Comparison of ENCODE assay signal across 11 cellular contexts in the genomic region with DNA sequence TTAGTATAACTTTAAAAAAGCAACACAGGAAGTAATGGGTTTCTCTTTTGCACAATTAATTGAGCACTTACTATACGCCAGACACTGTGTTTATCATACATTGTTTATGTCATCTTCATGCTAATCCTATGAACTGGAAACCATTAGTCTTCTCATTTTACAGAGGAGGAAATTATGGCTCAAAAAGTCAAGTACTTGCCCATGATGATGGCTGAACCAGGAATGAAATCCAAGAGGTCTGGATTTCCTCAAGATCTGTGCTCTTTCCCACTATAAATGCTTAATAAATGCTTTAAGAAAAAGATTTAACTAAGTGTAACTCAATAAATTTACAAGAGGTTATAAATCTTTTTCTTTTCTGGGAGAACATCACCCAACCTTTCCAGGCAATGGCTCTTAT.
"Had no signal": no experiment of that assay in that cellular context is flagged by ENCODE, and none has a peak within 500 bp of the region (broad histone marks: within the 10 kb centered on the region; RNA-seq: fewer than 3 reads in every experiment).

No MANE protein-coding gene starts in this region.

- H3K36me3 ChIP-seq: HAP-1 had no signal

- H3K27ac ChIP-seq: GM23248 had no signal

- H3K9me3 ChIP-seq: HAP-1 had no signal

- DNase-seq: GM23248, GOT3, H7, H9, HCEC 1CT, HFFc6 had no signal

- ATAC-seq: GM23338, HCT116 had no signal

- H3K4me2 ChIP-seq: GM23338 had no signal

- H3K9ac ChIP-seq: GM23248 had no signal

- FAIRE-seq: H1, H54 had no signal

- H3K4me3 ChIP-seq: GM23248, GM23338, HAP-1 had no signal

- H2AFZ ChIP-seq: GM23248 had no signal
